ENCODE assay signal across 15 cellular contexts in genomic region chr9:105132006-105132405, GRCh38.
DNase-seq lines count a peak whose midpoint lies in the region; ATAC-seq and TF ChIP-seq lines count a peak whose summit lies in the region.
"Had no signal": no experiment of that assay in that cellular context is flagged by ENCODE, and none has a peak within 500 bp of the region (broad histone marks: within the 10 kb centered on the region; RNA-seq: fewer than 3 reads in every experiment).

No MANE protein-coding gene starts in this region.

- no peaks in the 10 kb centered on the region for H3K9me3 ChIP-seq in SJSA1 (replicated peaks)
- H3K9me3 ChIP-seq: Caco-2 had no signal

- no peaks in the 10 kb centered on the region for H3K27me3 ChIP-seq in SJSA1 (replicated peaks)

- peaks cover 30% of the 10 kb centered on the region for H3K4me1 ChIP-seq in SJSA1 (replicated peaks)

- peak; percentile 22 for DNase-seq in GM03348 (ENCODE audit: low spot score)
- DNase-seq in SJSA1 (ENCODE audit: low read depth in 1 of 2, low spot score in 2 of 2), result no peak
- peak; percentile 14 for DNase-seq in fibroblast of villous mesenchyme (ENCODE audit: low read depth)
- no peak for DNase-seq in stimulated activated CD4-positive, alpha-beta T cell treated with anti-CD3 and anti-CD28 coated beads, Interleukin-4, amount 100 ng/mL, for 1 hour
- DNase-seq in COR-L47 (lab: John Stamatoyannopoulos, UW), result no peak
- DNase-seq: C1 segment of cervical spinal cord, Caco-2, MM.1S, NCI-H1105, NCI-H1694 treated with DMSO at 0.1 percent for 48 hours, NCI-H345, NCI-H69, Right ventricle myocardium superior had no signal

- peak overlapping the region; percentile 51 for H3K27ac ChIP-seq in SJSA1

- no peaks in the 10 kb centered on the region for H3K36me3 ChIP-seq in SJSA1

- H3K4me3 ChIP-seq in SJSA1, result no peak overlapping the region
- H3K4me3 ChIP-seq in fibroblast of villous mesenchyme (ENCODE audit: low read depth, low read length), result no peak overlapping the region

- ATAC-seq in GM21515 (IDR thresholded peaks at IDR 0.05; ENCODE audit: unreplicated experiment) (no peak), GM19395 (IDR thresholded peaks at IDR 0.05; ENCODE audit: unreplicated experiment) (no peak)

- TF ChIP-seq CTCF in fibroblast of villous mesenchyme (IDR thresholded peaks at IDR 0.05; ENCODE audit: insufficient read depth, low read depth, low read length), result no peak

Comparison
In these comparisons a context has a peak if more than half of its experiments do, and no peak if none do; other contexts are left out.
1. DNase-seq: peak in GM03348 (single experiment) and fibroblast of villous mesenchyme (single experiment); none in SJSA1 (0 of 2), stimulated activated CD4-positive, alpha-beta T cell treated with anti-CD3 and anti-CD28 coated beads, Interleukin-4, amount 100 ng/mL, for 1 hour (single experiment) and COR-L47 (single experiment).